8 cellular contexts compared by ENCODE assay signal in genomic region chr17:16987830-16988601, GRCh38. TPM values are rescaled to one million over a fixed set of nuclear protein-coding genes. Genes with fewer than 3 reads are reported as not detected.
A peak's percentile ranks its signal among the peaks of the same experiment; 100 is the strongest.
DNase-seq lines count a peak whose midpoint lies in the region; ATAC-seq and TF ChIP-seq lines count a peak whose summit lies in the region.

No MANE protein-coding gene starts in this region.

- H3K27me3 Mint-ChIP-seq in natural killer cell treated with Interleukin-12 subunit alpha and Interleukin-12 subunit beta and Interleukin-15 and Interleukin-18, amount 100 ng/mL, for 72 hours = no peaks in the 10 kb centered on the region

- in situ Hi-C loops in transverse colon (cut with MboI; ENCODE audit: low pct_ligation_motif_present in 1 of 4, low pct_unique_long_range_greater_than_20kb in 1 of 4, low sequenced_read_pairs in 3 of 4) = loop anchor here in 2 of 4 donors (25.0 kb wide), 2 partner anchors 324 to 451 kb away; partner anchors contain the start of gene NT5M (in 1 of the 2)

- DNase-seq in GM12864 (ENCODE audit: low read depth) (peak; percentile 98), H4 (ENCODE audit: low spot score) (peak; percentile 52), epithelial cell of esophagus (ENCODE audit: low read depth) (peak; percentile 60), transverse colon (peak; percentile 85), COR-L47 (lab: John Stamatoyannopoulos, UW) (no peak)
- DNase-seq in activated CD4-positive, alpha-beta T cell treated with anti-CD3 and anti-CD28 coated beads, Interleukin-2, amount 50 U/mL, for 1 hour = peak; percentile 34
- DNase-seq in natural killer cell treated with Interleukin-12 subunit alpha and Interleukin-12 subunit beta and Interleukin-15 and Interleukin-18, amount 100 ng/mL, for 72 hours (ENCODE audit: low spot score) = peak; percentile 85

- TF ChIP-seq CTCF in GM12864 (IDR thresholded peaks at IDR 0.05; ENCODE audit: low read depth, low read length, missing control alignments) (no peak), Loucy (conservative IDR thresholded peaks at IDR 0.05; ENCODE audit: low read length) (no peak), epithelial cell of esophagus (IDR thresholded peaks at IDR 0.05; ENCODE audit: insufficient read depth, low read depth, low read length, missing control alignments) (no peak), transverse colon (IDR thresholded peaks at IDR 0.05) (no peak)

- H3K79me2 ChIP-seq in Loucy (ENCODE audit: insufficient read depth, low read length) = no peaks in the 10 kb centered on the region

- H2AFZ ChIP-seq in Loucy (ENCODE audit: low read length) = peak overlapping the region; percentile 34

- H3K27me3 ChIP-seq in Loucy (ENCODE audit: insufficient read depth, low read length, poor library complexity, severe bottlenecking) = no peaks in the 10 kb centered on the region
- no peaks in the 10 kb centered on the region for H3K27me3 ChIP-seq in transverse colon

- H3K4me2 ChIP-seq in Loucy (ENCODE audit: low read depth, low read length, poor library complexity, severe bottlenecking) = peak overlapping the region; percentile 56

- peak overlapping the region; percentile 78 to 83 for H3K27ac Mint-ChIP-seq in natural killer cell treated with Interleukin-12 subunit alpha and Interleukin-12 subunit beta and Interleukin-15 and Interleukin-18, amount 100 ng/mL, for 72 hours

- WGBS in transverse colon (ENCODE audit: low coverage in 1 of 2), 2 donors = 55% methylated on average over 11 of the region's 11 CpGs; no CpG with 5 or more reads in 1 of the 2 donors

- no peak for TF ChIP-seq EP300 in transverse colon (IDR thresholded peaks at IDR 0.05; ENCODE audit: low read depth)

- H3K9me2 ChIP-seq in Loucy (replicated peaks; ENCODE audit: low read depth, low read length) = no peaks in the 10 kb centered on the region

- peak overlapping the region; percentile 58 to 83 (median 66) for H3K27ac ChIP-seq in transverse colon

- peaks cover 29% of the 10 kb centered on the region for H3K4me1 ChIP-seq in Loucy (ENCODE audit: insufficient read depth, low read length, poor library complexity, severe bottlenecking)
- H3K4me1 ChIP-seq in transverse colon = peaks cover 3 to 25% (median 12%) of the 10 kb centered on the region in 4 donors

- H3K4me3 ChIP-seq in GM12864 (ENCODE audit: low read depth, low read length) (peak overlapping the region; percentile 48), Loucy (ENCODE audit: low read length, poor library complexity, severe bottlenecking) (peak overlapping the region; percentile 35), epithelial cell of esophagus (ENCODE audit: low read length) (no peak overlapping the region), transverse colon (no peak overlapping the region)

- no peaks in the 10 kb centered on the region for H3K9me3 Mint-ChIP-seq in natural killer cell treated with Interleukin-12 subunit alpha and Interleukin-12 subunit beta and Interleukin-15 and Interleukin-18, amount 100 ng/mL, for 72 hours

- H3F3A ChIP-seq in Loucy (ENCODE audit: low read depth) = no peaks in the 10 kb centered on the region

- H3K9ac ChIP-seq in Loucy (ENCODE audit: low read depth, low read length, poor library complexity, severe bottlenecking) = peak overlapping the region; percentile 31

- no peaks in the 10 kb centered on the region for H3K9me3 ChIP-seq in Loucy (ENCODE audit: insufficient read depth, low read depth, low read length)
- H3K9me3 ChIP-seq in transverse colon = no peaks in the 10 kb centered on the region

- TF ChIP-seq POLR2A in transverse colon (IDR thresholded peaks at IDR 0.05) = peak; percentile 35

- intact Hi-C loops in transverse colon (cut with DNase I; ENCODE audit: low total_unique reads) = no loop called here

- peak overlapping the region; percentile 80 for H3K4me3 Mint-ChIP-seq in natural killer cell treated with Interleukin-12 subunit alpha and Interleukin-12 subunit beta and Interleukin-15 and Interleukin-18, amount 100 ng/mL, for 72 hours

- H3K4me1 Mint-ChIP-seq in natural killer cell treated with Interleukin-12 subunit alpha and Interleukin-12 subunit beta and Interleukin-15 and Interleukin-18, amount 100 ng/mL, for 72 hours (ENCODE audit: low read depth in 2 of 2) = peaks cover 33 to 51% of the 10 kb centered on the region in 2 donors

- H4K20me1 ChIP-seq in Loucy (ENCODE audit: insufficient read depth, low read length, poor library complexity, severe bottlenecking) = no peaks in the 10 kb centered on the region

- H3K36me3 ChIP-seq in Loucy (ENCODE audit: insufficient read depth, low read length) (no peaks in the 10 kb centered on the region), transverse colon (no peaks in the 10 kb centered on the region)

- peak; percentile 92 to 93 for ATAC-seq in natural killer cell treated with Interleukin-12 subunit alpha and Interleukin-12 subunit beta and Interleukin-15 and Interleukin-18, amount 100 ng/mL, for 72 hours

- H3K36me3 Mint-ChIP-seq in natural killer cell treated with Interleukin-12 subunit alpha and Interleukin-12 subunit beta and Interleukin-15 and Interleukin-18, amount 100 ng/mL, for 72 hours = no peaks in the 10 kb centered on the region

RNA-seq across cellular contexts. Expression of gene TNFRSF13B, which starts 16.1 kb away (rescaled TPM):
- total RNA-seq in H4 (2014; rRNA removed; shearing (Covaris generic)) = not detected in 2 replicates
- 1 to 10 TPM in 1 of 2 donors, not detected in 1; 2.3 TPM for total RNA-seq in natural killer cell treated with Interleukin-12 subunit alpha and Interleukin-12 subunit beta and Interleukin-15 and Interleukin-18, amount 100 ng/mL, for 72 hours
- 1 to 10 TPM in 1 of 4 donors, not detected in 3; 9.2 TPM for total RNA-seq in transverse colon

RNA-seq across cellular contexts. Expression of gene MPRIP, which starts 54.2 kb away (rescaled TPM):
- 86.9 and 99.5 TPM in 2 replicates for total RNA-seq in H4 (2014; rRNA removed; shearing (Covaris generic))
- total RNA-seq in natural killer cell treated with Interleukin-12 subunit alpha and Interleukin-12 subunit beta and Interleukin-15 and Interleukin-18, amount 100 ng/mL, for 72 hours = 100 to 1,000 TPM; 158 to 216 TPM
- 100 to 1,000 TPM; 124 to 368 (median 158) TPM for total RNA-seq in transverse colon

Comparison
In these comparisons a context has a peak if more than half of its experiments do, and no peak if none do; other contexts are left out.
1. H3K4me3 ChIP-seq: peak in GM12864 (single experiment) and Loucy (single experiment); none in epithelial cell of esophagus (single experiment) and transverse colon (0 of 4).